22 cellular contexts compared by ENCODE assay signal in the genomic region with DNA sequence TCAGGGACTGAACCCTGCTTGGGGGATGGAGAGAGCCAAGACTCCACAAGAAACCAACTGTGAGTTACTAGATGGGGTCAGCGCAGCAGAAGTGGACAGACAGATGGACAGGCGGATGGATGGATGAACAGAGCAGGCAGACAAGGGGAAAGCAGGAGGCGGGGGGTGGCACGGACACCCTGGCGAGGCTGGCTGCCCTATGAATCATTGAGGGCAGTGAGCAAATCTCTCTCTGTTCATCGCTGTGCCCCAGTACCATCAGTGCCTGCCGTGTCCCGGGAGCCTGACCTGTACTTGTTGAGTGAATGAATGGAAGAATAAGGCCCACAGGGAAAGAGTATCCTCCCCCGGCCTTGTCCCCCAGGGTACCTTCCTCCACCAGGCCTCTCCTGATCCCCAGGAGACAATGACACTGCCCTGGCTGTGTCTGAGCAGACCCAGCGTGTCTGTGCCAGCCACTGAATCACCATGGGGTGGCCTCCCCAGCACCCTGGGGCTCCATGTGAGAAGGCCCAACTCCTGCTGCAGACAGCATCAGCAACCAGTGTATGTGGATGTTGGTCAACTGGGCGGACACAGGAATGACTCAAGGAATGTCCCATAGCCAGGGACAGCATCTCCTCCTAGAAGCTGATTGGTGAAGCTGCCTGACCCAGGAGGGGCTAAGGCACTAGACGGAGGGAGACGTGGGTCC.
"Had no signal": no experiment of that assay in that cellular context is flagged by ENCODE, and none has a peak within 500 bp of the region (broad histone marks: within the 10 kb centered on the region; RNA-seq: fewer than 3 reads in every experiment).

No MANE protein-coding gene starts in this region.

- H3K27ac Mint-ChIP-seq: activated CD8-positive, alpha-beta T cell treated with anti-CD3 and anti-CD28 coated beads for 36 hours; activated T-cell treated with anti-CD3 and anti-CD28 coated beads, Interleukin-2, amount 50 U/mL, for 72 hours; progenitor cell of endocrine pancreas; stimulated activated naive CD8-positive, alpha-beta T cell treated with anti-CD3 and anti-CD28 coated beads, Interleukin-15, Interleukin-2, amounts not matched to agents 100 ng/mL and 50 ng/mL, for 24 hours; WTC11 had no signal

- H3K9me3 ChIP-seq: heart left ventricle, upper lobe of right lung had no signal

- DNase-seq: activated CD4-positive, alpha-beta T cell treated with anti-CD3 and anti-CD28 coated beads for 4 hours; activated CD8-positive, alpha-beta memory T cell treated with anti-CD3 and anti-CD28 coated beads, Interleukin-2, amount 50 U/mL, for 48 hours; activated CD8-positive, alpha-beta T cell treated with anti-CD3 and anti-CD28 coated beads for 36 hours; activated gamma-delta T cell treated with Interleukin-2 at 50 U/mL for 16 hours; activated naive CD8-positive, alpha-beta T cell treated with anti-CD3 and anti-CD28 coated beads, Interleukin-2, amount 10 ng/mL, durations not matched to agents 7 days and 5 days; activated T-cell treated with anti-CD3 and anti-CD28 coated beads, Interleukin-2, amount 50 U/mL, for 72 hours; effector CD4-positive, alpha-beta T cell; foreskin melanocyte; mesendoderm; occipital lobe; right cardiac atrium; small intestine; T-helper 2 cell; upper lobe of right lung had no signal

- H3K27me3 ChIP-seq: upper lobe of right lung had no signal

- H3K27ac ChIP-seq: coronary artery, heart left ventricle, upper lobe of right lung had no signal

- H3K4me3 ChIP-seq: coronary artery, heart left ventricle, upper lobe of right lung had no signal

- FAIRE-seq: small intestine had no signal

- ATAC-seq: activated CD8-positive, alpha-beta T cell treated with anti-CD3 and anti-CD28 coated beads for 36 hours; activated T-cell treated with anti-CD3 and anti-CD28 coated beads, Interleukin-2, amount 50 U/mL, for 72 hours; heart left ventricle; natural killer cell treated with Interleukin-12 subunit alpha and Interleukin-12 subunit beta and Interleukin-15 and Interleukin-18, amount 100 ng/mL, for 72 hours; right cardiac atrium; upper lobe of right lung; WTC11 had no signal

- H3K36me3 ChIP-seq: upper lobe of right lung had no signal

- H3K4me3 Mint-ChIP-seq: activated CD8-positive, alpha-beta T cell treated with anti-CD3 and anti-CD28 coated beads for 36 hours; activated naive CD8-positive, alpha-beta T cell treated with anti-CD3 and anti-CD28 coated beads, Interleukin-2, amount 10 ng/mL, durations not matched to agents 7 days and 5 days; activated T-cell treated with anti-CD3 and anti-CD28 coated beads, Interleukin-2, amount 50 U/mL, for 72 hours; brain; central memory CD8-positive, alpha-beta T cell; natural killer cell treated with Interleukin-12 subunit alpha and Interleukin-12 subunit beta and Interleukin-15 and Interleukin-18, amount 100 ng/mL, for 72 hours; stimulated activated naive CD8-positive, alpha-beta T cell treated with anti-CD3 and anti-CD28 coated beads, Interleukin-15, Interleukin-2, amounts not matched to agents 100 ng/mL and 50 ng/mL, for 24 hours; WTC11 had no signal

- H3K4me1 ChIP-seq: upper lobe of right lung had no signal

- H3K9me3 Mint-ChIP-seq: activated CD8-positive, alpha-beta T cell treated with anti-CD3 and anti-CD28 coated beads for 36 hours; activated naive CD8-positive, alpha-beta T cell treated with anti-CD3 and anti-CD28 coated beads, Interleukin-2, amount 10 ng/mL, durations not matched to agents 7 days and 5 days; activated T-cell treated with anti-CD3 and anti-CD28 coated beads, Interleukin-2, amount 50 U/mL, for 72 hours; brain; central memory CD8-positive, alpha-beta T cell; natural killer cell treated with Interleukin-12 subunit alpha and Interleukin-12 subunit beta and Interleukin-15 and Interleukin-18, amount 100 ng/mL, for 72 hours; stimulated activated naive CD8-positive, alpha-beta T cell treated with anti-CD3 and anti-CD28 coated beads, Interleukin-15, Interleukin-2, amounts not matched to agents 100 ng/mL and 50 ng/mL, for 24 hours; WTC11 had no signal

- H3K4me1 Mint-ChIP-seq: central memory CD8-positive, alpha-beta T cell had no signal

- H3K36me3 Mint-ChIP-seq: brain; natural killer cell treated with Interleukin-12 subunit alpha and Interleukin-12 subunit beta and Interleukin-15 and Interleukin-18, amount 100 ng/mL, for 72 hours; WTC11 had no signal
